13 cellular contexts compared by ENCODE assay signal in the genomic region with DNA sequence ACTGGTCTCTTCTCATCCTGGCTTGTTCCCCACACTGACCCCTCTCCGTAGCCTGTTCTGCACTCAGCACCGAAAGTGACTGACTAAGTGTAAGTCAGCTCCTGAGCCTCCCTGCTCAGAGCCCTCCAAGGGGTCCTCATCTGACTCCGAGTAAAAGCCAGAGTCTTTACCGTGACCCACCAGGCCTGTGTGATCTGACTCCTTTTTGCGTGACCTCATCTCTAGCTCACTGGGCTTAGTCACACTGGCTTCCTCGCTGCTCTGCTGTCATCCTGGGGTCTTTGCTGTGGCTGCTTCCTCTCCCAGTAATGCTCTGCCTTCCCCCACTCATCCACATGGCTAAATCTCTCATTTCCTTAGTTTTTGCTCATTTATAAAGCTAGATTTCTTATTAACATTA.
A peak's percentile ranks its signal among the peaks of the same experiment; 100 is the strongest.
DNase-seq lines count a peak whose midpoint lies in the region; TF ChIP-seq lines count a peak whose summit lies in the region.
"Had no signal": no experiment of that assay in that cellular context is flagged by ENCODE, and none has a peak within 500 bp of the region (broad histone marks: within the 10 kb centered on the region; RNA-seq: fewer than 3 reads in every experiment).

No MANE protein-coding gene starts in this region.

- TF ChIP-seq CTCF in choroid plexus epithelial cell (conservative IDR thresholded peaks at IDR 0.05; ENCODE audit: low read depth, low read length) = no peak

- no peak overlapping the region for H2BK15ac ChIP-seq in neuronal stem cell (ENCODE audit: low read length)

- H4K91ac ChIP-seq in neuronal stem cell (ENCODE audit: low read depth, low read length, poor library complexity) = no peak overlapping the region

- no peaks in the 10 kb centered on the region for H3K27me3 ChIP-seq in neuronal stem cell (ENCODE audit: control insufficient read depth in 3 of 3, insufficient read depth in 3 of 3, low read depth in 1 of 3, low read length in 3 of 3)
- H3K27me3 ChIP-seq: ascending aorta, dorsolateral prefrontal cortex had no signal

- no peaks in the 10 kb centered on the region for H3K79me1 ChIP-seq in neuronal stem cell (ENCODE audit: low read depth, low read length)

- peaks cover 1 to 7% of the 10 kb centered on the region in 2 donors for H3K4me1 ChIP-seq in neuronal stem cell (ENCODE audit: control insufficient read depth in 2 of 2, insufficient read depth in 1 of 2, low read depth in 1 of 2, low read length in 2 of 2)
- H3K4me1 ChIP-seq: ascending aorta, Caco-2 had no signal

- no peak overlapping the region for H3K4ac ChIP-seq in neuronal stem cell (ENCODE audit: low read length)

- H3K4me3 ChIP-seq in choroid plexus epithelial cell (ENCODE audit: low read depth, low read length) (no peak overlapping the region), neuronal stem cell (ENCODE audit: low read length in 2 of 2) (no peak overlapping the region)
- H3K4me3 ChIP-seq: ascending aorta, dorsolateral prefrontal cortex had no signal

- no CpG with 5 or more reads among the region's 6 CpGs for WGBS in neuronal stem cell (ENCODE audit: extremely low coverage in 2 of 2, insufficient read length in 2 of 2, insufficient replicate concordance in 1 of 2), 2 donors

- H3K4me2 ChIP-seq in neuronal stem cell (ENCODE audit: insufficient read depth, low read length, poor library complexity, severe bottlenecking) = no peak overlapping the region

- no peak overlapping the region for H2BK120ac ChIP-seq in neuronal stem cell (ENCODE audit: low read depth, low read length)

- no peak overlapping the region for H2AFZ ChIP-seq in neuronal stem cell (ENCODE audit: low read length)

- peak; percentile 18 for DNase-seq in NCI-H2029 (lab: John Stamatoyannopoulos, UW)
- no peak for DNase-seq in NCI-H2029 treated with DMSO at 0.1 percent for 48 hours (lab: John Stamatoyannopoulos, UW)
- DNase-seq in NCI-H748 (lab: John Stamatoyannopoulos, UW; ENCODE audit: unreplicated experiment) = peak; percentile 86
- DNase-seq in choroid plexus epithelial cell (ENCODE audit: low read depth) = peak; percentile 27
- no peak for DNase-seq in neuronal stem cell (ENCODE audit: low spot score)
- DNase-seq in NCI-H2196 treated with DMSO at 0.1 percent for 48 hours (lab: John Stamatoyannopoulos, UW; ENCODE audit: unreplicated experiment) = no peak
- DNase-seq in nucleus accumbens (lab: John Stamatoyannopoulos, UW) = no peak
- no peak for DNase-seq in hypothalamus (lab: John Stamatoyannopoulos, UW)
- DNase-seq: Caco-2, dorsolateral prefrontal cortex, H7, NCI-H446 treated with DMSO at 0.1 percent for 48 hours had no signal

- H4K8ac ChIP-seq in neuronal stem cell (ENCODE audit: low read depth, low read length) = no peak overlapping the region

- H2AK5ac ChIP-seq in neuronal stem cell (ENCODE audit: low read depth, low read length) = no peak overlapping the region

- no peak overlapping the region for H2BK12ac ChIP-seq in neuronal stem cell (ENCODE audit: low read length)

- H2BK5ac ChIP-seq in neuronal stem cell (ENCODE audit: low read length) = no peak overlapping the region

- no peak overlapping the region for H3K27ac ChIP-seq in neuronal stem cell (replicated peaks; ENCODE audit: low read length)
- H3K27ac ChIP-seq: ascending aorta, dorsolateral prefrontal cortex had no signal

- no peak overlapping the region for H3K9ac ChIP-seq in neuronal stem cell (ENCODE audit: low read depth, low read length, poor library complexity)

- H3K14ac ChIP-seq in neuronal stem cell (ENCODE audit: low read length) = no peak overlapping the region

- peak overlapping the region; percentile 20 for H3K18ac ChIP-seq in neuronal stem cell (ENCODE audit: low read length)

- no peaks in the 10 kb centered on the region for H3K9me3 ChIP-seq in neuronal stem cell (replicated peaks in 1 of 2; ENCODE audit: control insufficient read depth in 2 of 2, insufficient read depth in 1 of 2, low read depth in 1 of 2, low read length in 2 of 2)
- H3K9me3 ChIP-seq: ascending aorta, Caco-2 had no signal

- H3K23ac ChIP-seq in neuronal stem cell (ENCODE audit: low read depth, low read length, poor library complexity) = no peak overlapping the region

- no peaks in the 10 kb centered on the region for H3K36me3 ChIP-seq in neuronal stem cell (replicated peaks in 1 of 2; ENCODE audit: control insufficient read depth in 2 of 2, insufficient read depth in 2 of 2, low read length in 2 of 2)
- H3K36me3 ChIP-seq: ascending aorta had no signal

Comparison
In these comparisons a context has a peak if more than half of its experiments do, and no peak if none do; other contexts are left out.
1. DNase-seq: peak in NCI-H2029 (single experiment), NCI-H748 (single experiment) and choroid plexus epithelial cell (single experiment); none in NCI-H2029 treated with DMSO at 0.1 percent for 48 hours (single experiment), neuronal stem cell (single experiment), NCI-H2196 treated with DMSO at 0.1 percent for 48 hours (single experiment), nucleus accumbens (0 of 56) and hypothalamus (0 of 51).